In the genomic region with DNA sequence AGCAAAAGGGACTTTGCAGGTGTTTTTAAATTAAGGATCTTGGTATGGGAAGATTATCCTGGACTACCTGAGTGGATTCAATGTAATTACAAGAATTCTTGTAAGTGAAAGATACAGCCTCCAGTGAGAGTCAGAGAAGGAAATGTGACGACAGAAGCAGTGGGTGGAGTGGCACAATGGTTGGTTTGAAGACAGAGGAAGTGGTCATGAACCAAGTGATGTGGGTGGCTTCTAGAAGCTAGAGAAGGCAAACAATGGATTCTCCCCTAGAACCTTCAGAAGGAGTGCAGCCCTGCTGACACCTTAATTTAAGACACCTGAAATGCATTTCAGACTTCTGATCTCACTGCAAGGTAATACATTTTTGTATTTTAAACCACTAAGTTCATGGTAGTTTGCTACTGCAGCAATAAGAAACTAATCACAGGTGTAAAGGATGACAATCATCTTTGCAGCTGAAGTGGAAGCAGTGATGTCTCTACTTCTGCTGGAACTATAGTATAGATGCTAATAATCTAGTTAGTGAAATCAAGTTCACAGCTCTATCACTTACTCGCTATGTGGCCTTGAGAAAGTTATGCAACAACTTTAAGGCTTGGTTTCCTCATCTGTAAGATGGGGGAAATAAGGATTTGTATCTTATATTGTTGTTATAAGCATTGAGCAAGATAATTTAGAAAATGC, we compare ENCODE assay signal across 9 cellular contexts.
A peak's percentile ranks its signal among the peaks of the same experiment; 100 is the strongest.
DNase-seq lines count a peak whose midpoint lies in the region; ATAC-seq and TF ChIP-seq lines count a peak whose summit lies in the region.
"Had no signal": no experiment of that assay in that cellular context is flagged by ENCODE, and none has a peak within 500 bp of the region (broad histone marks: within the 10 kb centered on the region; RNA-seq: fewer than 3 reads in every experiment).

No MANE protein-coding gene starts in this region.

- no peaks in the 10 kb centered on the region for H3K36me3 ChIP-seq in mucosa of descending colon (ENCODE audit: low read depth)
- no peaks in the 10 kb centered on the region for H3K36me3 ChIP-seq in spleen

- H3K36me3 Mint-ChIP-seq in T-helper 2 cell treated with Interferon-gamma antibody and Interleukin-4, amounts not matched to agents 5 μg/mL and 100 μg/mL, for 36 hours (ENCODE audit: low read depth) = no peaks in the 10 kb centered on the region

- H3K27me3 Mint-ChIP-seq in T-helper 2 cell treated with Interferon-gamma antibody and Interleukin-4, amounts not matched to agents 5 μg/mL and 100 μg/mL, for 36 hours (ENCODE audit: low read depth) = no peaks in the 10 kb centered on the region

- no peak for TF ChIP-seq POLR2A in spleen (IDR thresholded peaks at IDR 0.05)

- peak overlapping the region; percentile 11 for H3K27ac Mint-ChIP-seq in T-helper 2 cell treated with Interferon-gamma antibody and Interleukin-4, amounts not matched to agents 5 μg/mL and 100 μg/mL, for 36 hours

- no peaks in the 10 kb centered on the region for H3K27me3 ChIP-seq in spleen (replicated peaks in 1 of 7)

- intact Hi-C loops in mucosa of descending colon (cut with DNase I, micrococcal nuclease) (no loop called here), spleen (cut with DNase I; ENCODE audit: low total_unique reads) (no loop called here)

- ATAC-seq in mucosa of descending colon (peak; percentile 58), GM18870 (IDR thresholded peaks at IDR 0.05; ENCODE audit: unreplicated experiment) (no peak)

- H3K9me3 ChIP-seq in mucosa of descending colon (no peaks in the 10 kb centered on the region), spleen (no peaks in the 10 kb centered on the region)

- no peaks in the 10 kb centered on the region for H3K9me3 Mint-ChIP-seq in T-helper 2 cell treated with Interferon-gamma antibody and Interleukin-4, amounts not matched to agents 5 μg/mL and 100 μg/mL, for 36 hours

- H3K4me3 ChIP-seq in mucosa of descending colon (no peak overlapping the region), spleen (peak overlapping the region in 1 of 8 donors; percentile 22)

- H3K4me1 ChIP-seq in mucosa of descending colon (ENCODE audit: low read depth) = no peaks in the 10 kb centered on the region
- H3K4me1 ChIP-seq in spleen = no peaks in the 10 kb centered on the region

- H3K4me3 Mint-ChIP-seq in T-helper 2 cell treated with Interferon-gamma antibody and Interleukin-4, amounts not matched to agents 5 μg/mL and 100 μg/mL, for 36 hours = peak overlapping the region; percentile 56

- WGBS in spleen, 5 donors = 42 to 56% (median 47%) methylated on average over 2 of the region's 2 CpGs

- peak; percentile 34 for DNase-seq in T-helper 2 cell treated with Interferon-gamma antibody and Interleukin-4, amounts not matched to agents 5 μg/mL and 100 μg/mL, for 36 hours (ENCODE audit: low spot score)
- DNase-seq in activated T-cell treated with anti-CD3 and anti-CD28 coated beads for 48 hours (ENCODE audit: low read depth) = peak; percentile 12
- DNase-seq in mucosa of descending colon = peak in 1 of 3 donors; percentile 16
- peak; percentile 38 to 47 for DNase-seq in stimulated activated CD8-positive, alpha-beta memory T cell treated with anti-CD3 and anti-CD28 coated beads, Interleukin-4, amount 100 ng/mL, for 4 hours (ENCODE audit: low read depth in 2 of 2, low spot score in 1 of 2)
- no peak for DNase-seq in AG20443 (ENCODE audit: low spot score)
- DNase-seq in OCI-M1 (lab: John Stamatoyannopoulos, UW) = no peak
- no peak for DNase-seq in spleen
- DNase-seq: hippocampal formation had no signal

- no peak for TF ChIP-seq CTCF in mucosa of descending colon (IDR thresholded peaks at IDR 0.05)
- TF ChIP-seq CTCF in spleen (IDR thresholded peaks at IDR 0.05 in 8 of 11, conservative IDR thresholded peaks at IDR 0.05 in 3 of 11) = no peak

- H3K27ac ChIP-seq in spleen = peak overlapping the region in 1 of 8 donors; percentile 28

- peaks cover 12% of the 10 kb centered on the region for H3K4me1 Mint-ChIP-seq in T-helper 2 cell treated with Interferon-gamma antibody and Interleukin-4, amounts not matched to agents 5 μg/mL and 100 μg/mL, for 36 hours (ENCODE audit: low read depth)

Comparison
In these comparisons a context has a peak if more than half of its experiments do, and no peak if none do; other contexts are left out.
1. DNase-seq: peak in T-helper 2 cell treated with Interferon-gamma antibody and Interleukin-4, amounts not matched to agents 5 μg/mL and 100 μg/mL, for 36 hours (single experiment), activated T-cell treated with anti-CD3 and anti-CD28 coated beads for 48 hours (single experiment) and stimulated activated CD8-positive, alpha-beta memory T cell treated with anti-CD3 and anti-CD28 coated beads, Interleukin-4, amount 100 ng/mL, for 4 hours (2 of 2); none in AG20443 (single experiment), OCI-M1 (single experiment) and spleen (single experiment).